10 cellular contexts compared by ENCODE assay signal in genomic region chr5:132831095-132831860, GRCh38. TPM values are rescaled to one million over a fixed set of nuclear protein-coding genes. Genes with fewer than 3 reads are reported as not detected.
DNase-seq lines count a peak whose midpoint lies in the region; ATAC-seq, FAIRE-seq and TF ChIP-seq lines count a peak whose summit lies in the region.
"Had no signal": no experiment of that assay in that cellular context is flagged by ENCODE, and none has a peak within 500 bp of the region (broad histone marks: within the 10 kb centered on the region; RNA-seq: fewer than 3 reads in every experiment).

No MANE protein-coding gene starts in this region.

- intact Hi-C loops in GM12878 (cut with micrococcal nuclease; ENCODE audit: unreplicated experiment), result loop anchor here (2.0 kb wide), 1 partner anchor 36 kb away; the partner anchor contains the start of genes GDF9 and UQCRQ
- intact Hi-C loops in lower lobe of right lung (cut with DNase I), result no loop called here
- intact Hi-C loops in tibial artery (cut with DNase I; ENCODE audit: low total_unique reads), result no loop called here

- no TSS peak for BruUV-seq in GM12878 (replicated peaks; lab: Mats Ljungman, UMichigan)

- no peak for TF ChIP-seq POLR2A in GM12878 (IDR thresholded peaks at IDR 0.05; ENCODE audit: low read depth, low read length)

- peaks cover 0 to 1% of the 10 kb centered on the region in 2 experiments; a peak in 2 of 4 replicates for H3K27me3 ChIP-seq in GM12878 (replicated peaks in 1 of 2; ENCODE audit: control insufficient read depth in 2 of 2, insufficient read depth in 2 of 2, low read length in 1 of 2)
- H3K27me3 ChIP-seq in lower lobe of right lung (ENCODE audit: low read depth), result no peaks in the 10 kb centered on the region
- peaks cover 0 to 3% of the 10 kb centered on the region in 2 donors for H3K27me3 ChIP-seq in tibial artery

- H3K4me3 Mint-ChIP-seq in activated T-cell treated with anti-CD3 and anti-CD28 coated beads, Interleukin-2, amount 50 U/mL, for 72 hours, result peak overlapping the region; percentile 81 to 88

- TF ChIP-seq EP300 in GM12878 (IDR thresholded peaks at IDR 0.05; ENCODE audit: borderline replicate concordance in 1 of 2, control insufficient read depth in 1 of 2, low read depth in 2 of 2, low read length in 2 of 2), result no peak

- CTCF ChIA-PET in GM12878 (lab: Yijun Ruan, JAX), result interaction anchor here (0.7 to 6.0 kb wide), 7 partner anchors 11 to 405 kb away, joined by 3 to 46 read pairs (median 6); partner anchors contain the start of genes GDF9 and UQCRQ

- in situ Hi-C loops in GM12878 (cut with MboI), result no loop called here

- H3K9me3 Mint-ChIP-seq in activated T-cell treated with anti-CD3 and anti-CD28 coated beads, Interleukin-2, amount 50 U/mL, for 72 hours, result no peaks in the 10 kb centered on the region

- no peak for FAIRE-seq in GM12878 (lab: Jason Lieb, UNC)

- no peak overlapping the region for H3K9ac ChIP-seq in GM12878 (ENCODE audit: control insufficient read depth, insufficient read depth, low read length)

- H3K4me3 ChIP-seq in GM12878 (peak overlapping the region; percentile 59), lower lobe of right lung (peak overlapping the region; percentile 86), tibial artery (peak overlapping the region; percentile 67 to 75)

- no peaks in the 10 kb centered on the region; the same call in 1 of the 2 replicates for H3K4me1 ChIP-seq in GM12878 (ENCODE audit: control insufficient read depth, insufficient read depth, low read length)
- peaks cover 43% of the 10 kb centered on the region for H3K4me1 ChIP-seq in lower lobe of right lung
- H3K4me1 ChIP-seq in tibial artery, result peaks cover 0 to 19% (median 9%) of the 10 kb centered on the region in 4 donors

- no peak overlapping the region for H3K27ac ChIP-seq in GM12878 (ENCODE audit: control insufficient read depth, insufficient read depth)
- H3K27ac ChIP-seq in lower lobe of right lung, result peak overlapping the region; percentile 93
- H3K27ac ChIP-seq in tibial artery, result no peak overlapping the region

- no peak for ATAC-seq in activated T-cell treated with anti-CD3 and anti-CD28 coated beads, Interleukin-2, amount 50 U/mL, for 72 hours (replicated peaks in 1 of 2)
- ATAC-seq in GM12878, result no peak
- ATAC-seq in lower lobe of right lung, result no peak

- 87% methylated on average over 13 of the region's 15 CpGs for WGBS in GM12878 (ENCODE audit: insufficient coverage, insufficient replicate concordance, low lambda C conversion rate, missing lambda C conversion rate)

- no peaks in the 10 kb centered on the region for H3K36me3 Mint-ChIP-seq in activated T-cell treated with anti-CD3 and anti-CD28 coated beads, Interleukin-2, amount 50 U/mL, for 72 hours (ENCODE audit: insufficient read depth in 2 of 2)

- H3K36me3 ChIP-seq in GM12878 (ENCODE audit: control insufficient read depth in 2 of 2, insufficient read depth in 2 of 2, low read length in 1 of 2) (no peaks in the 10 kb centered on the region), lower lobe of right lung (no peaks in the 10 kb centered on the region), tibial artery (no peaks in the 10 kb centered on the region)

- peaks cover 9% of the 10 kb centered on the region for H3K4me1 Mint-ChIP-seq in activated T-cell treated with anti-CD3 and anti-CD28 coated beads, Interleukin-2, amount 50 U/mL, for 72 hours (ENCODE audit: low read depth)

- SMC1A ChIA-PET in GM12878 (lab: Charles Lee; ENCODE audit: uncharacterized antibody, unreplicated experiment), result interaction anchor here (0.7 kb wide), 1 partner anchor 274 kb away, joined by 3 read pairs; no protein-coding TSS in a partner anchor

- H3K27me3 Mint-ChIP-seq in activated T-cell treated with anti-CD3 and anti-CD28 coated beads, Interleukin-2, amount 50 U/mL, for 72 hours (ENCODE audit: low read depth), result peaks cover 58% of the 10 kb centered on the region

- H3K79me2 ChIP-seq in GM12878 (ENCODE audit: control insufficient read depth, insufficient read depth, low read length), result no peaks in the 10 kb centered on the region

- H3K9me3 ChIP-seq in GM12878 (replicated peaks; ENCODE audit: control insufficient read depth, insufficient read depth, low read length), result no peaks in the 10 kb centered on the region
- no peaks in the 10 kb centered on the region for H3K9me3 ChIP-seq in lower lobe of right lung
- H3K9me3 ChIP-seq in tibial artery, result no peaks in the 10 kb centered on the region

- no peaks in the 10 kb centered on the region for H4K20me1 ChIP-seq in GM12878 (ENCODE audit: control insufficient read depth, insufficient read depth)

- H3K4me2 ChIP-seq in GM12878 (ENCODE audit: control insufficient read depth, insufficient read depth), result no peak overlapping the region; the same call in 1 of the 2 replicates

- POLR2A ChIA-PET in GM12878 (lab: Charles Lee), result interaction anchor here (0.8 to 1.1 kb wide), 4 partner anchors 26 to 273 kb away, joined by 3 read pairs; no protein-coding TSS in a partner anchor

- TF ChIP-seq RAD21 in GM12878 (IDR thresholded peaks at IDR 0.05; ENCODE audit: insufficient read depth, low read depth, low read length), result no peak

- RAD21 ChIA-PET in GM12878 (lab: Charles Lee; ENCODE audit: unreplicated experiment), result interaction anchor here (1.8 kb wide), 1 partner anchor 52 kb away, joined by 5 read pairs; no protein-coding TSS in a partner anchor

- H3K27ac Mint-ChIP-seq in activated T-cell treated with anti-CD3 and anti-CD28 coated beads, Interleukin-2, amount 50 U/mL, for 72 hours, result no peak overlapping the region

- DNase-seq in activated T-cell treated with anti-CD3 and anti-CD28 coated beads, Interleukin-2, amount 50 U/mL, for 72 hours, result no peak
- DNase-seq in activated T-cell treated with anti-CD3 and anti-CD28 coated beads, Interleukin-2, amount 50 U/mL, for 48 hours, result no peak
- DNase-seq in GM12878 (ENCODE audit: low read depth, low spot score) (no peak), lower lobe of right lung (no peak), tibial artery (no peak), cerebellar cortex (ENCODE audit: low spot score) (no peak), AG08396 (ENCODE audit: low spot score) (no peak)
- DNase-seq in NK-92 treated with Interleukin-12 subunit alpha and Interleukin-12 subunit beta, amount 100 ng/mL, for 24 hours (lab: John Stamatoyannopoulos, UW), result no peak
- DNase-seq: DMS 273 treated with DMSO at 0.1 percent for 48 hours had no signal

- TF ChIP-seq CTCF in GM12878 (IDR thresholded peaks at IDR 0.05 in 2 of 3, conservative IDR thresholded peaks at IDR 0.05 in 1 of 3; ENCODE audit: control insufficient read depth in 2 of 3, extremely low read depth in 1 of 3, insufficient read depth in 1 of 3, low read depth in 3 of 3, low read length in 3 of 3) (no peak), lower lobe of right lung (IDR thresholded peaks at IDR 0.05) (no peak), tibial artery (IDR thresholded peaks at IDR 0.05) (no peak)

- H2AFZ ChIP-seq in GM12878 (ENCODE audit: control insufficient read depth, low read depth, low read length), result peak overlapping the region; percentile 94

RNA-seq across cellular contexts. Expression of gene SHROOM1, which starts 0.8 kb away (rescaled TPM):
- total RNA-seq in activated T-cell treated with anti-CD3 and anti-CD28 coated beads, Interleukin-2, amount 50 U/mL, for 72 hours, result 1 to 10 TPM; 1.1 to 2.1 TPM
- 6.1 and 11.9 TPM in 2 replicates for total RNA-seq in GM12878 (2013; cell fraction: nucleolus; rRNA removed)
- total RNA-seq in GM12878 (2014; rRNA removed) (2.2 and 3.2 TPM in 2 replicates), GM12878 (2014; rRNA removed; fragmentation: Illumina TruSeq; extraction: Trizol) (0.94 and 1.3 TPM in 2 replicates), GM12878 (2021) (3.2 TPM in 2 replicates), lower lobe of right lung (17.3 TPM)
- polyA plus RNA-seq in GM12878 (2011; ENCODE audit: low read depth), result 0.83 TPM
- polyA plus RNA-seq in GM12878 (2011; rRNA removed) (3.2 and 3.5 TPM in 2 replicates), GM12878 (2014; fragmentation: Illumina TruSeq; extraction: Trizol) (0.52 and 1.7 TPM in 2 replicates), GM12878 (2014; fragmentation: Nextera tagmentation; extraction: Ambion mirVana) (under 1 TPM; 0.05 to 0.31 TPM), GM12878 (2014; rRNA removed) (2.8 and 3.9 TPM in 2 replicates), GM12878 (2016; fragmentation: Nextera tagmentation; extraction: Ambion mirVana) (under 1 TPM; 0.82 to 0.83 TPM)
- polyA plus RNA-seq in GM12878 (2011; cell fraction: cytosol; rRNA removed), result 2.5 and 3.9 TPM in 2 replicates
- polyA plus RNA-seq in GM12878 (2011; cell fraction: nucleus; rRNA removed), result 12.5 and 15.7 TPM in 2 replicates
- polyA plus RNA-seq in GM12878 (2012), result 3.0 and 3.9 TPM in 2 replicates
- polyA minus RNA-seq in GM12878 (2011; rRNA and poly(A)+ RNA removed), result 2.8 and 7.9 TPM in 2 replicates
- polyA minus RNA-seq in GM12878 (2011; cell fraction: cytosol; rRNA and poly(A)+ RNA removed), result 0.80 and 2.1 TPM in 2 replicates
- 4.2 and 5.3 TPM in 2 replicates for polyA minus RNA-seq in GM12878 (2011; cell fraction: nucleus; rRNA and poly(A)+ RNA removed)

RNA-seq across cellular contexts. Expression of gene SOWAHA, which starts 18.2 kb away (rescaled TPM):
- total RNA-seq in activated T-cell treated with anti-CD3 and anti-CD28 coated beads, Interleukin-2, amount 50 U/mL, for 72 hours, result not detected
- 0.22 and 0.35 TPM in 2 replicates for total RNA-seq in GM12878 (2013; cell fraction: nucleolus; rRNA removed)
- total RNA-seq in GM12878 (2014; rRNA removed), result 0.05 TPM in 1 of 2 replicates, not detected in the other
- total RNA-seq in GM12878 (2014; rRNA removed; fragmentation: Illumina TruSeq; extraction: Trizol), result 0.04 TPM in 1 of 2 replicates, not detected in the other
- 0.10 TPM in 1 of 2 replicates, not detected in the other for total RNA-seq in GM12878 (2021)
- polyA plus RNA-seq in GM12878 (2011; ENCODE audit: low read depth), result not detected
- 0.37 TPM in 2 replicates for polyA plus RNA-seq in GM12878 (2011; rRNA removed)
- 0.33 and 0.48 TPM in 2 replicates for polyA plus RNA-seq in GM12878 (2011; cell fraction: cytosol; rRNA removed)
- 0.34 and 0.63 TPM in 2 replicates for polyA plus RNA-seq in GM12878 (2011; cell fraction: nucleus; rRNA removed)
- polyA plus RNA-seq in GM12878 (2012), result 0.04 and 0.13 TPM in 2 replicates
- polyA plus RNA-seq in GM12878 (2014; fragmentation: Illumina TruSeq; extraction: Trizol), result 0.04 and 0.10 TPM in 2 replicates
- under 1 TPM in 1 of 2 experiments, not detected in 1; 0.02 TPM for polyA plus RNA-seq in GM12878 (2014; fragmentation: Nextera tagmentation; extraction: Ambion mirVana)
- 0.05 TPM in 1 of 2 replicates, not detected in the other for polyA plus RNA-seq in GM12878 (2014; rRNA removed)
- polyA plus RNA-seq in GM12878 (2016; fragmentation: Nextera tagmentation; extraction: Ambion mirVana), result not detected
- polyA minus RNA-seq in GM12878 (2011; rRNA and poly(A)+ RNA removed), result 0.07 and 0.21 TPM in 2 replicates
- not detected in 2 replicates for polyA minus RNA-seq in GM12878 (2011; cell fraction: cytosol; rRNA and poly(A)+ RNA removed)
- polyA minus RNA-seq in GM12878 (2011; cell fraction: nucleus; rRNA and poly(A)+ RNA removed), result 0.19 and 0.36 TPM in 2 replicates
- total RNA-seq in lower lobe of right lung, result 0.18 TPM
- total RNA-seq: RPMI7951 had no signal

RNA-seq across cellular contexts. Expression of gene GDF9, which starts 35.0 kb away (rescaled TPM):
- total RNA-seq in activated T-cell treated with anti-CD3 and anti-CD28 coated beads, Interleukin-2, amount 50 U/mL, for 72 hours, result 1 to 10 TPM; 1.9 to 2.8 TPM
- total RNA-seq in GM12878 (2013; cell fraction: nucleolus; rRNA removed), result 0.90 and 0.91 TPM in 2 replicates
- 0.16 and 0.28 TPM in 2 replicates for total RNA-seq in GM12878 (2014; rRNA removed)
- 0.23 and 0.54 TPM in 2 replicates for total RNA-seq in GM12878 (2014; rRNA removed; fragmentation: Illumina TruSeq; extraction: Trizol)
- total RNA-seq in GM12878 (2021), result 0.28 and 0.85 TPM in 2 replicates
- polyA plus RNA-seq in GM12878 (2011; ENCODE audit: low read depth), result 0.72 TPM
- polyA plus RNA-seq in GM12878 (2011; rRNA removed), result 1.5 and 1.8 TPM in 2 replicates
- 0.67 and 1.0 TPM in 2 replicates for polyA plus RNA-seq in GM12878 (2011; cell fraction: cytosol; rRNA removed)
- polyA plus RNA-seq in GM12878 (2011; cell fraction: nucleus; rRNA removed), result 1.5 and 2.7 TPM in 2 replicates
- polyA plus RNA-seq in GM12878 (2012), result 0.19 and 0.46 TPM in 2 replicates
- polyA plus RNA-seq in GM12878 (2014; fragmentation: Illumina TruSeq; extraction: Trizol), result 0.53 and 1.1 TPM in 2 replicates
- polyA plus RNA-seq in GM12878 (2014; fragmentation: Nextera tagmentation; extraction: Ambion mirVana), result under 1 TPM; 0.11 to 0.24 TPM
- polyA plus RNA-seq in GM12878 (2014; rRNA removed), result 0.24 and 0.59 TPM in 2 replicates
- polyA plus RNA-seq in GM12878 (2016; fragmentation: Nextera tagmentation; extraction: Ambion mirVana), result under 1 TPM; 0.28 to 0.39 TPM
- 0.37 and 0.46 TPM in 2 replicates for polyA minus RNA-seq in GM12878 (2011; rRNA and poly(A)+ RNA removed)
- not detected in 2 replicates for polyA minus RNA-seq in GM12878 (2011; cell fraction: cytosol; rRNA and poly(A)+ RNA removed)
- polyA minus RNA-seq in GM12878 (2011; cell fraction: nucleus; rRNA and poly(A)+ RNA removed), result 0.57 and 0.73 TPM in 2 replicates
- total RNA-seq in lower lobe of right lung, result 0.15 TPM

RNA-seq across cellular contexts. Expression of gene UQCRQ, which starts 35.2 kb away (rescaled TPM):
- total RNA-seq in activated T-cell treated with anti-CD3 and anti-CD28 coated beads, Interleukin-2, amount 50 U/mL, for 72 hours, result 100 to 1,000 TPM; 189 TPM
- total RNA-seq in GM12878 (2013; cell fraction: nucleolus; rRNA removed), result 67.8 and 97.5 TPM in 2 replicates
- total RNA-seq in GM12878 (2014; rRNA removed) (184 and 208 TPM in 2 replicates), GM12878 (2014; rRNA removed; fragmentation: Illumina TruSeq; extraction: Trizol) (191 and 195 TPM in 2 replicates), GM12878 (2021) (443 and 445 TPM in 2 replicates), lower lobe of right lung (271 TPM)
- polyA plus RNA-seq in GM12878 (2011; ENCODE audit: low read depth), result 140 TPM
- polyA plus RNA-seq in GM12878 (2011; rRNA removed) (280 and 326 TPM in 2 replicates), GM12878 (2014; fragmentation: Illumina TruSeq; extraction: Trizol) (67.9 and 121 TPM in 2 replicates), GM12878 (2014; fragmentation: Nextera tagmentation; extraction: Ambion mirVana) (1,000 to 10,000 TPM; 1,403 to 1,579 TPM), GM12878 (2014; rRNA removed) (289 and 374 TPM in 2 replicates), GM12878 (2016; fragmentation: Nextera tagmentation; extraction: Ambion mirVana) (1,000 to 10,000 TPM; 1,478 to 1,559 TPM)
- 224 and 316 TPM in 2 replicates for polyA plus RNA-seq in GM12878 (2011; cell fraction: cytosol; rRNA removed)
- 134 and 141 TPM in 2 replicates for polyA plus RNA-seq in GM12878 (2011; cell fraction: nucleus; rRNA removed)
- 262 and 293 TPM in 2 replicates for polyA plus RNA-seq in GM12878 (2012)
- 32.3 and 39.3 TPM in 2 replicates for polyA minus RNA-seq in GM12878 (2011; rRNA and poly(A)+ RNA removed)
- 24.4 and 32.2 TPM in 2 replicates for polyA minus RNA-seq in GM12878 (2011; cell fraction: cytosol; rRNA and poly(A)+ RNA removed)
- 34.0 and 45.0 TPM in 2 replicates for polyA minus RNA-seq in GM12878 (2011; cell fraction: nucleus; rRNA and poly(A)+ RNA removed)

RNA-seq across cellular contexts. Expression of gene LEAP2, which starts 42.2 kb away (rescaled TPM):
- 1 to 10 TPM; 5.0 to 7.2 TPM for total RNA-seq in activated T-cell treated with anti-CD3 and anti-CD28 coated beads, Interleukin-2, amount 50 U/mL, for 72 hours
- 7.7 and 9.5 TPM in 2 replicates for total RNA-seq in GM12878 (2013; cell fraction: nucleolus; rRNA removed)
- total RNA-seq in GM12878 (2014; rRNA removed), result 2.3 and 2.6 TPM in 2 replicates
- total RNA-seq in GM12878 (2014; rRNA removed; fragmentation: Illumina TruSeq; extraction: Trizol), result 2.1 and 2.4 TPM in 2 replicates
- 1.5 and 2.7 TPM in 2 replicates for total RNA-seq in GM12878 (2021)
- polyA plus RNA-seq in GM12878 (2011; ENCODE audit: low read depth), result 1.4 TPM
- 8.8 and 9.4 TPM in 2 replicates for polyA plus RNA-seq in GM12878 (2011; rRNA removed)
- polyA plus RNA-seq in GM12878 (2011; cell fraction: cytosol; rRNA removed), result 4.2 and 4.6 TPM in 2 replicates
- polyA plus RNA-seq in GM12878 (2011; cell fraction: nucleus; rRNA removed), result 27.5 and 30.9 TPM in 2 replicates
- polyA plus RNA-seq in GM12878 (2012), result 1.1 and 1.5 TPM in 2 replicates
- polyA plus RNA-seq in GM12878 (2014; fragmentation: Illumina TruSeq; extraction: Trizol), result 2.1 and 3.4 TPM in 2 replicates
- 1 to 10 TPM; 1.9 to 2.1 TPM for polyA plus RNA-seq in GM12878 (2014; fragmentation: Nextera tagmentation; extraction: Ambion mirVana)
- 2.2 and 4.0 TPM in 2 replicates for polyA plus RNA-seq in GM12878 (2014; rRNA removed)
- 1 to 10 TPM; 2.3 to 3.4 TPM for polyA plus RNA-seq in GM12878 (2016; fragmentation: Nextera tagmentation; extraction: Ambion mirVana)
- polyA minus RNA-seq in GM12878 (2011; rRNA and poly(A)+ RNA removed), result 2.4 and 6.9 TPM in 2 replicates
- 0.62 and 1.6 TPM in 2 replicates for polyA minus RNA-seq in GM12878 (2011; cell fraction: cytosol; rRNA and poly(A)+ RNA removed)
- 5.6 and 6.7 TPM in 2 replicates for polyA minus RNA-seq in GM12878 (2011; cell fraction: nucleus; rRNA and poly(A)+ RNA removed)
- 1.7 TPM for total RNA-seq in lower lobe of right lung
